In genomic region chr2:192035731-192036442, GRCh38 we compare ENCODE assay signal across 20 cellular contexts.
DNase-seq lines count a peak whose midpoint lies in the region; ATAC-seq and TF ChIP-seq lines count a peak whose summit lies in the region.
"Had no signal": no experiment of that assay in that cellular context is flagged by ENCODE, and none has a peak within 500 bp of the region (broad histone marks: within the 10 kb centered on the region; RNA-seq: fewer than 3 reads in every experiment).

No MANE protein-coding gene starts in this region.

- CTCF ChIA-PET in AG04450 (lab: Charles Lee): no interaction called here
- CTCF ChIA-PET in HEK293 (lab: Yijun Ruan, JAX): interaction anchor here (0.7 kb wide), 1 partner anchor 127 kb away, joined by 4 read pairs; no protein-coding TSS in a partner anchor
- CTCF ChIA-PET in CD4-positive, alpha-beta memory T cell (lab: Charles Lee; ENCODE audit: partially characterized antibody): no interaction called here

- H3K27ac ChIP-seq in AG04450 (ENCODE audit: low read depth, low read length) (no peak overlapping the region), HEK293 (ENCODE audit: extremely low read depth, low read depth, low read length) (no peak overlapping the region)
- H3K27ac ChIP-seq in CD4-positive, alpha-beta memory T cell (ENCODE audit: low read depth, low read length): no peak overlapping the region
- H3K27ac ChIP-seq: colonic mucosa had no signal

- no peaks in the 10 kb centered on the region for H3K36me3 ChIP-seq in HEK293 (ENCODE audit: control insufficient read depth in 2 of 2, insufficient read depth in 1 of 2, low read length in 2 of 2)
- H3K36me3 ChIP-seq in CD4-positive, alpha-beta memory T cell (ENCODE audit: insufficient read depth, low read length): no peaks in the 10 kb centered on the region
- H3K36me3 ChIP-seq: colonic mucosa had no signal

- H3K4me3 Mint-ChIP-seq in activated CD4-positive, alpha-beta T cell treated with anti-CD3 and anti-CD28 coated beads, Interleukin-2, amount 10 ng/mL, durations not matched to agents 24 days and 14 days: no peak overlapping the region
- H3K4me3 Mint-ChIP-seq in CD4-positive, alpha-beta memory T cell: no peak overlapping the region
- H3K4me3 Mint-ChIP-seq: activated CD8-positive, alpha-beta T cell treated with anti-CD3 and anti-CD28 coated beads, Interleukin-2, amount 10 ng/mL, durations not matched to agents 7 days and 5 days; activated naive CD4-positive, alpha-beta T cell treated with anti-CD3 and anti-CD28 coated beads, Interleukin-2, amount 10 ng/mL, durations not matched to agents 7 days and 5 days; CD8-positive, alpha-beta T cell; T-helper 2 cell treated with Interferon-gamma antibody and Interleukin-4, amounts not matched to agents 5 μg/mL and 100 μg/mL, for 36 hours had no signal

- H3K4me1 ChIP-seq in HEK293 (ENCODE audit: control insufficient read depth, insufficient read depth, low read length): peaks cover 5% of the 10 kb centered on the region; the same call in 1 of the 2 replicates
- no peaks in the 10 kb centered on the region for H3K4me1 ChIP-seq in CD4-positive, alpha-beta memory T cell (ENCODE audit: insufficient read depth, low read length)
- H3K4me1 ChIP-seq: colonic mucosa had no signal

- peak; percentile 81 for ATAC-seq in left lobe of liver
- ATAC-seq in HG02852 (IDR thresholded peaks at IDR 0.05; ENCODE audit: unreplicated experiment): no peak
- ATAC-seq: activated CD8-positive, alpha-beta T cell treated with anti-CD3 and anti-CD28 coated beads, Interleukin-2, amount 10 ng/mL, durations not matched to agents 7 days and 5 days; CD8-positive, alpha-beta T cell; Panc1 had no signal

- intact Hi-C loops in activated CD4-positive, alpha-beta T cell treated with anti-CD3 and anti-CD28 coated beads, Interleukin-2, amount 10 ng/mL, durations not matched to agents 24 days and 14 days (cut with micrococcal nuclease): no loop called here
- intact Hi-C loops in CD4-positive, alpha-beta memory T cell (cut with micrococcal nuclease): no loop called here

- no peak for TF ChIP-seq CTCF in AG04450 (IDR thresholded peaks at IDR 0.05; ENCODE audit: low read depth, low read length)
- TF ChIP-seq CTCF in HEK293 (tag by site-specific recombination; IDR thresholded peaks at IDR 0.05): no peak

- no peaks in the 10 kb centered on the region for H3K36me3 Mint-ChIP-seq in activated CD4-positive, alpha-beta T cell treated with anti-CD3 and anti-CD28 coated beads, Interleukin-2, amount 10 ng/mL, durations not matched to agents 24 days and 14 days (ENCODE audit: low read depth)
- no peaks in the 10 kb centered on the region for H3K36me3 Mint-ChIP-seq in CD4-positive, alpha-beta memory T cell
- H3K36me3 Mint-ChIP-seq: activated naive CD4-positive, alpha-beta T cell treated with anti-CD3 and anti-CD28 coated beads, Interleukin-2, amount 10 ng/mL, durations not matched to agents 7 days and 5 days; CD8-positive, alpha-beta T cell had no signal

- H3K9me3 ChIP-seq in AG04450 (ENCODE audit: control insufficient read depth, insufficient read depth, low read length) (no peaks in the 10 kb centered on the region), HEK293 (ENCODE audit: control insufficient read depth, insufficient read depth, low read depth, low read length) (no peaks in the 10 kb centered on the region)
- H3K9me3 ChIP-seq in CD4-positive, alpha-beta memory T cell (ENCODE audit: control insufficient read depth in 1 of 2, low read length in 2 of 2): no peaks in the 10 kb centered on the region
- H3K9me3 ChIP-seq: colonic mucosa had no signal

- DNase-seq in AG04450 (ENCODE audit: low read depth, low spot score): peak; percentile 15
- DNase-seq in amniotic epithelial cell (ENCODE audit: low read depth): peak; percentile 73
- DNase-seq in left lobe of liver (ENCODE audit: low spot score): no peak
- DNase-seq in activated CD4-positive, alpha-beta T cell treated with anti-CD3 and anti-CD28 coated beads, Interleukin-2, amount 10 ng/mL, durations not matched to agents 24 days and 14 days: no peak
- DNase-seq in CD4-positive, alpha-beta memory T cell: no peak
- DNase-seq in dermis blood vessel endothelial cell: no peak
- DNase-seq: activated CD8-positive, alpha-beta T cell treated with anti-CD3 and anti-CD28 coated beads, Interleukin-2, amount 10 ng/mL, durations not matched to agents 7 days and 5 days; activated naive CD4-positive, alpha-beta T cell treated with anti-CD3 and anti-CD28 coated beads, Interleukin-2, amount 10 ng/mL, durations not matched to agents 7 days and 5 days; CD8-positive, alpha-beta T cell; colonic mucosa; H7; KBM-7; NCI-H1930; occipital lobe; stimulated activated CD4-positive, alpha-beta T cell treated with anti-CD3 and anti-CD28 coated beads, Interleukin-1b, Interleukin-23, amount 100 ng/mL, for 48 hours; stimulated activated naive CD4-positive, alpha-beta T cell had no signal

- POLR2A ChIA-PET in AG04450 (lab: Yijun Ruan, JAX): no interaction called here
- POLR2A ChIA-PET in HEK293 (lab: Yijun Ruan, JAX): no interaction called here
- POLR2A ChIA-PET in CD4-positive, alpha-beta memory T cell (lab: Charles Lee; ENCODE audit: partially characterized antibody): no interaction called here

- no peaks in the 10 kb centered on the region for H3K9me3 Mint-ChIP-seq in activated CD4-positive, alpha-beta T cell treated with anti-CD3 and anti-CD28 coated beads, Interleukin-2, amount 10 ng/mL, durations not matched to agents 24 days and 14 days
- H3K9me3 Mint-ChIP-seq in CD4-positive, alpha-beta memory T cell: no peaks in the 10 kb centered on the region
- H3K9me3 Mint-ChIP-seq: activated naive CD4-positive, alpha-beta T cell treated with anti-CD3 and anti-CD28 coated beads, Interleukin-2, amount 10 ng/mL, durations not matched to agents 7 days and 5 days; CD8-positive, alpha-beta T cell; T-helper 2 cell treated with Interferon-gamma antibody and Interleukin-4, amounts not matched to agents 5 μg/mL and 100 μg/mL, for 36 hours had no signal

- no peak overlapping the region for H3K27ac Mint-ChIP-seq in activated CD4-positive, alpha-beta T cell treated with anti-CD3 and anti-CD28 coated beads, Interleukin-2, amount 10 ng/mL, durations not matched to agents 24 days and 14 days
- H3K27ac Mint-ChIP-seq in CD4-positive, alpha-beta memory T cell: no peak overlapping the region
- H3K27ac Mint-ChIP-seq: activated CD8-positive, alpha-beta T cell treated with anti-CD3 and anti-CD28 coated beads, Interleukin-2, amount 10 ng/mL, durations not matched to agents 7 days and 5 days; activated naive CD4-positive, alpha-beta T cell treated with anti-CD3 and anti-CD28 coated beads, Interleukin-2, amount 10 ng/mL, durations not matched to agents 7 days and 5 days; CD8-positive, alpha-beta T cell; T-helper 2 cell treated with Interferon-gamma antibody and Interleukin-4, amounts not matched to agents 5 μg/mL and 100 μg/mL, for 36 hours had no signal

- H3K4me3 ChIP-seq in AG04450 (ENCODE audit: low read depth, low read length): peak overlapping the region; percentile 14
- H3K4me3 ChIP-seq in HEK293 (ENCODE audit: low read depth, low read length): no peak overlapping the region
- no peak overlapping the region for H3K4me3 ChIP-seq in CD4-positive, alpha-beta memory T cell (ENCODE audit: low read length in 2 of 2)
- H3K4me3 ChIP-seq: colonic mucosa had no signal

- H3K4me1 Mint-ChIP-seq in activated CD4-positive, alpha-beta T cell treated with anti-CD3 and anti-CD28 coated beads, Interleukin-2, amount 10 ng/mL, durations not matched to agents 24 days and 14 days: no peaks in the 10 kb centered on the region
- H3K4me1 Mint-ChIP-seq in CD4-positive, alpha-beta memory T cell: peaks cover 0 to 2% (median 0%) of the 10 kb centered on the region in 4 donors
- H3K4me1 Mint-ChIP-seq: activated naive CD4-positive, alpha-beta T cell treated with anti-CD3 and anti-CD28 coated beads, Interleukin-2, amount 10 ng/mL, durations not matched to agents 7 days and 5 days had no signal

- H3K27me3 Mint-ChIP-seq in activated CD4-positive, alpha-beta T cell treated with anti-CD3 and anti-CD28 coated beads, Interleukin-2, amount 10 ng/mL, durations not matched to agents 24 days and 14 days: peaks cover 5% of the 10 kb centered on the region
- H3K27me3 Mint-ChIP-seq in CD4-positive, alpha-beta memory T cell: peaks cover 3 to 4% of the 10 kb centered on the region in 2 donors
- H3K27me3 Mint-ChIP-seq: activated naive CD4-positive, alpha-beta T cell treated with anti-CD3 and anti-CD28 coated beads, Interleukin-2, amount 10 ng/mL, durations not matched to agents 7 days and 5 days had no signal

- H3K27me3 ChIP-seq in AG04450 (ENCODE audit: control insufficient read depth, insufficient read depth, low read length): no peaks in the 10 kb centered on the region
- H3K27me3 ChIP-seq in CD4-positive, alpha-beta memory T cell (ENCODE audit: insufficient read depth, low read length): no peaks in the 10 kb centered on the region
- H3K27me3 ChIP-seq: colonic mucosa had no signal

TF ChIP-seq in HEK293, 187 proteins besides CTCF, POLR2A, EP300 and RAD21 (continues in another document):
- TF ChIP-seq PATZ1 (tag by site-specific recombination; IDR thresholded peaks at IDR 0.05) (peak; percentile 37; the same call in 1 of the 2 replicates), SP7 (tag by site-specific recombination; IDR thresholded peaks at IDR 0.05) (0 out of 2 replicates have a peak, but pooled peaks have one; percentile 14), ZBTB17 (tag by site-specific recombination; IDR thresholded peaks at IDR 0.05) (peak; percentile 89), ZNF121 (tag by site-specific recombination; IDR thresholded peaks at IDR 0.05) (no peak), ZNF843 (tag by site-specific recombination; IDR thresholded peaks at IDR 0.05) (peak; percentile 59; the same call in 1 of the 2 replicates)

Comparison
In these comparisons a context has a peak if more than half of its experiments do, and no peak if none do; other contexts are left out.
1. DNase-seq: peak in AG04450 (single experiment) and amniotic epithelial cell (single experiment); none in left lobe of liver (single experiment), activated CD4-positive, alpha-beta T cell treated with anti-CD3 and anti-CD28 coated beads, Interleukin-2, amount 10 ng/mL, durations not matched to agents 24 days and 14 days (single experiment), CD4-positive, alpha-beta memory T cell (0 of 5) and dermis blood vessel endothelial cell (single experiment).